In the genomic region with DNA sequence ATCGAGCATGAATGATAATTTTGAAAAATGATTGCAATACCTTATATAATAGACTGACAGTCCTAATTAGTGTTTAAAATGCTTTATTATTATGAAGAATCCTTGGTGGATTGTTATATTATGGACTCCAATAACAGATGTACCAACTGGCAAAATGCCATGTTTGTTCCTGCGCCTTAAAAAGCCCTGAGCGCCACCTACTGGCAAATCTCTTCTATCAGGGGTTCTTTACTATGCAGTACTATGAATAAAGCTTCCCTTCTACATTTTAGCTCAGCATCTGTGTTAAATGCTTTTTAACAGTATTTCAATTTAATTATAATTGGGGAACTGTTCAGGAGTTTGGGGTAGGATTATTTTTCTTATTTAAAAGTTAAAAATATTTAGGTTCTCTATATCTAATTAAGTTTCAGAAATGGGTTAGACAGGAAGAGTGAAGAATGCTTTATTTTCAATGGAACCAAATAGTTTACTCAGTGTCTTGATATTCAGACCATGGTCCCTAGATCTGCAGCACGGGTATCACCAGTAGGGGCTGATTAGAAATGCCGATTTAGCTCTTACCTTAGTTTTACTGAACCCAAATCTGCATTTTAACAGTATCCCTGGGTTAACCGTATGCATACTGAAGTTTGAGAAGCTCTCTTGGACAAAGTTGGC, we compare ENCODE assay signal across 1 cellular context.
TF ChIP-seq lines count a peak whose summit lies in the region.

No MANE protein-coding gene starts in this region.

TF ChIP-seq in endothelial cell of umbilical vein, 7 proteins besides CTCF, POLR2A, EP300 and RAD21 (continued from another document):
- TF ChIP-seq, protein P1, sequence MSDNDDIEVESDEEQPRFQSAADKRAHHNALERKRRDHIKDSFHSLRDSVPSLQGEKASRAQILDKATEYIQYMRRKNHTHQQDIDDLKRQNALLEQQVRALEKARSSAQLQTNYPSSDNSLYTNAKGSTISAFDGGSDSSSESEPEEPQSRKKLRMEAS (IDR thresholded peaks at IDR 0.05; ENCODE audit: insufficient read depth, insufficient read length) = no peak
- TF ChIP-seq EZH2 (IDR thresholded peaks at IDR 0.05; ENCODE audit: borderline replicate concordance, low read depth, low read length, severe bottlenecking) (no peak), POLR2AphosphoS5 (IDR thresholded peaks at IDR 0.05; ENCODE audit: insufficient read depth, low read depth, low read length) (no peak), GATA2 (IDR thresholded peaks at IDR 0.05; ENCODE audit: insufficient read depth, insufficient read length, low read depth, low read length) (no peak), JUN (IDR thresholded peaks at IDR 0.05; ENCODE audit: borderline replicate concordance, insufficient read depth, insufficient read length, low read depth) (no peak)
TF ChIP-seq in endothelial cell of umbilical vein: peak in this region for 0.
